ENCODE assay signal across 16 cellular contexts in the genomic region with DNA sequence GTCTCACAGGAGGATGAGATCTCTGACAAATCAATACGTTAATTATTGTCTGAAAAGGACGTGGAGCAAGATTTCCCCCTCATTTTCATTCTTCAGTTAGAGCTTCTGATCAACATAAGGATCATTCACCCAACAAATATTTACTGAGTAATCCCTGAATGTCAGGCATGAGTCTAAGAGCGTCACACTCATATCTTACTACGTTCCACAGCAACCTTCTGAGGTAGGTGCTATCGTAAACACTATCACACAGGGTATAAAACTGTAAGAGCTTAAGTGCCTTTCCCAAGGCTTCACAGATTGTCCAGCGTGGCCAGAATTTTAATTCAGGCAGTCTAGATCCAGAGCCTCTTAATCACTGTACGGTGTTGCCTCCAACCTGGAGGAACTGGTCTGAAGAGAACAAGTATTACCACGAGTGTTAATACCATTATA. TPM values are rescaled to one million over a fixed set of nuclear protein-coding genes. Genes with fewer than 3 reads are reported as not detected.
DNase-seq lines count a peak whose midpoint lies in the region; ATAC-seq and TF ChIP-seq lines count a peak whose summit lies in the region.
"Had no signal": no experiment of that assay in that cellular context is flagged by ENCODE, and none has a peak within 500 bp of the region (broad histone marks: within the 10 kb centered on the region; RNA-seq: fewer than 3 reads in every experiment).

No MANE protein-coding gene starts in this region.

- peak; percentile 44 for DNase-seq in AG08396 (ENCODE audit: low spot score)
- peak; percentile 82 for DNase-seq in PC-3
- DNase-seq in esophagus muscularis mucosa (ENCODE audit: extremely low spot score), result no peak
- no peak for DNase-seq in osteocyte (ENCODE audit: extremely low spot score, unreplicated experiment)
- no peak for DNase-seq in stimulated activated CD4-positive, alpha-beta T cell treated with anti-CD3 and anti-CD28 coated beads, Interleukin-15, amount 100 ng/mL, for 24 hours
- no peak for DNase-seq in activated T-helper 2 cell treated with anti-CD3 and anti-CD28 coated beads, Interferon-gamma antibody, Interleukin-2, Interleukin-4, amounts not matched to agents 10 μg/mL and 5 μg/mL and 100 μg/mL, durations not matched to agents 14 hours and 24 hours and 36 hours (ENCODE audit: low spot score)
- DNase-seq: activated B cell treated with CpG ODN at 0.5 μM for 24 hours; activated T-cell treated with anti-CD3 and anti-CD28 coated beads, Interleukin-2, amount 50 U/mL, for 4 hours; CD4-positive, alpha-beta memory T cell; colonic mucosa; NCI-H187 treated with DMSO at 0.1 percent for 48 hours had no signal

- no peaks in the 10 kb centered on the region for H3K79me2 ChIP-seq in PC-3 (ENCODE audit: low read length)

- TF ChIP-seq CTCF in PC-3 (conservative IDR thresholded peaks at IDR 0.05; ENCODE audit: low read depth, low read length) (no peak), esophagus muscularis mucosa (IDR thresholded peaks at IDR 0.05) (no peak), osteocyte (IDR thresholded peaks at IDR 0.05) (no peak), gastroesophageal sphincter (IDR thresholded peaks at IDR 0.05) (no peak)

- peaks cover 77% of the 10 kb centered on the region for H3K4me1 ChIP-seq in PC-3 (ENCODE audit: insufficient read depth, low read length)
- H3K4me1 ChIP-seq in esophagus muscularis mucosa, result peaks cover 14 to 26% (median 21%) of the 10 kb centered on the region in 4 donors
- H3K4me1 ChIP-seq in gastroesophageal sphincter, result peaks cover 8 to 30% (median 16%) of the 10 kb centered on the region in 3 donors

- no peaks in the 10 kb centered on the region for H3K9me3 ChIP-seq in PC-3 (ENCODE audit: low read length)
- H3K9me3 ChIP-seq in esophagus muscularis mucosa, result no peaks in the 10 kb centered on the region
- H3K9me3 ChIP-seq in gastroesophageal sphincter, result peaks cover 0 to 8% (median 0%) of the 10 kb centered on the region in 3 donors
- H3K9me3 ChIP-seq: colonic mucosa, neutrophil had no signal

- H3K27ac ChIP-seq in PC-3 (ENCODE audit: low read length) (peak overlapping the region; percentile 99), esophagus muscularis mucosa (replicated peaks in 1 of 4) (peak overlapping the region; percentile 50 to 77 (median 64)), gastroesophageal sphincter (peak overlapping the region in 2 of 4 donors; percentile 62 to 88)
- H3K27ac ChIP-seq: neutrophil had no signal

- H4K20me1 ChIP-seq in PC-3 (ENCODE audit: low read length), result no peaks in the 10 kb centered on the region

- H2AFZ ChIP-seq in PC-3 (ENCODE audit: low read length), result no peak overlapping the region

- no peaks in the 10 kb centered on the region for H3K27me3 ChIP-seq in PC-3 (ENCODE audit: low read length)
- no peaks in the 10 kb centered on the region for H3K27me3 ChIP-seq in esophagus muscularis mucosa
- no peaks in the 10 kb centered on the region for H3K27me3 ChIP-seq in gastroesophageal sphincter
- H3K27me3 ChIP-seq: colonic mucosa, neutrophil had no signal

- H3K4me3 ChIP-seq in PC-3 (ENCODE audit: low read length) (peak overlapping the region; percentile 38; the same call in 1 of the 2 replicates), esophagus muscularis mucosa (no peak overlapping the region), gastroesophageal sphincter (no peak overlapping the region)
- H3K4me3 ChIP-seq: colonic mucosa, GM12878 had no signal

- peak overlapping the region; percentile 94 for H3K27ac Mint-ChIP-seq in osteocyte (ENCODE audit: unreplicated experiment)
- H3K27ac Mint-ChIP-seq in activated T-helper 2 cell treated with anti-CD3 and anti-CD28 coated beads, Interferon-gamma antibody, Interleukin-2, Interleukin-4, amounts not matched to agents 10 μg/mL and 5 μg/mL and 100 μg/mL, durations not matched to agents 14 hours and 24 hours and 36 hours, result no peak overlapping the region
- H3K27ac Mint-ChIP-seq: activated B cell treated with CpG ODN at 0.5 μM for 24 hours; CD4-positive, alpha-beta memory T cell; IgD-negative memory B cell had no signal

- intact Hi-C loops in PC-3 (cut with micrococcal nuclease), result loop anchor here (5.0 kb wide), 1 partner anchor 266 kb away; no protein-coding TSS in a partner anchor
- intact Hi-C loops in esophagus muscularis mucosa (cut with DNase I), result loop anchor here (5.0 kb wide), 1 partner anchor 261 kb away; a partner anchor contains a TSS
- intact Hi-C loops in activated T-helper 2 cell treated with anti-CD3 and anti-CD28 coated beads, Interferon-gamma antibody, Interleukin-2, Interleukin-4, amounts not matched to agents 10 μg/mL and 5 μg/mL and 100 μg/mL, durations not matched to agents 14 hours and 24 hours and 36 hours (cut with micrococcal nuclease), result no loop called here

- no peak overlapping the region for H3K4me3 Mint-ChIP-seq in osteocyte (ENCODE audit: unreplicated experiment)
- H3K4me3 Mint-ChIP-seq in activated T-helper 2 cell treated with anti-CD3 and anti-CD28 coated beads, Interferon-gamma antibody, Interleukin-2, Interleukin-4, amounts not matched to agents 10 μg/mL and 5 μg/mL and 100 μg/mL, durations not matched to agents 14 hours and 24 hours and 36 hours (ENCODE audit: low read depth), result no peak overlapping the region
- H3K4me3 Mint-ChIP-seq: activated B cell treated with CpG ODN at 0.5 μM for 24 hours; activated T-cell treated with anti-CD3 and anti-CD28 coated beads, Interleukin-2, amount 50 U/mL, for 4 hours; CD4-positive, alpha-beta memory T cell; IgD-negative memory B cell had no signal

- no TSS peak for BruUV-seq in PC-3 (replicated peaks; lab: Mats Ljungman, UMichigan)

- H3K4me2 ChIP-seq in PC-3 (ENCODE audit: low read length), result peak overlapping the region; percentile 75

- H3F3A ChIP-seq in PC-3 (ENCODE audit: low read length, unreplicated experiment), result peaks cover 28% of the 10 kb centered on the region

- 79% methylated on average over 8 of the region's 8 CpGs for WGBS in esophagus muscularis mucosa
- WGBS in gastroesophageal sphincter (ENCODE audit: low coverage in 1 of 2), 2 donors, result 60 to 78% methylated on average over 2 to 8 of the region's 8 CpGs

- ATAC-seq in PC-3 (peak; percentile 1; the same call in 1 of the 2 replicates), gastroesophageal sphincter (no peak), GM21360 (IDR thresholded peaks at IDR 0.05; ENCODE audit: unreplicated experiment) (no peak)
- ATAC-seq: activated T-cell treated with anti-CD3 and anti-CD28 coated beads, Interleukin-2, amount 50 U/mL, for 4 hours; GM12878 had no signal

- no peak for TF ChIP-seq POLR2A in esophagus muscularis mucosa (IDR thresholded peaks at IDR 0.05; ENCODE audit: low read depth)
- no peak for TF ChIP-seq POLR2A in gastroesophageal sphincter (IDR thresholded peaks at IDR 0.05)

- H3K9me2 ChIP-seq in PC-3 (replicated peaks; ENCODE audit: low read length), result no peaks in the 10 kb centered on the region

- POLR2A ChIA-PET in PC-3 (lab: Charles Lee; ENCODE audit: unreplicated experiment), result interaction anchor here (1.6 to 3.2 kb wide), 2 partner anchors 10 to 15 kb away, joined by 9 to 34 read pairs; a partner anchor contains a TSS

- H3K4me1 Mint-ChIP-seq in osteocyte (ENCODE audit: unreplicated experiment), result peaks cover 46% of the 10 kb centered on the region
- no peaks in the 10 kb centered on the region for H3K4me1 Mint-ChIP-seq in activated T-helper 2 cell treated with anti-CD3 and anti-CD28 coated beads, Interferon-gamma antibody, Interleukin-2, Interleukin-4, amounts not matched to agents 10 μg/mL and 5 μg/mL and 100 μg/mL, durations not matched to agents 14 hours and 24 hours and 36 hours (ENCODE audit: low read depth)
- H3K4me1 Mint-ChIP-seq: activated B cell treated with CpG ODN at 0.5 μM for 24 hours, IgD-negative memory B cell had no signal

- H3K36me3 ChIP-seq in PC-3 (ENCODE audit: low read depth, low read length) (no peaks in the 10 kb centered on the region), esophagus muscularis mucosa (no peaks in the 10 kb centered on the region), gastroesophageal sphincter (no peaks in the 10 kb centered on the region)
- H3K36me3 ChIP-seq: colonic mucosa, neutrophil had no signal

- CTCF ChIA-PET in PC-3 (lab: Charles Lee), result interaction anchor here (0.6 to 1.7 kb wide), 3 partner anchors 10 to 204 kb away, joined by 4 to 9 read pairs (median 4); a partner anchor contains a TSS

- no peaks in the 10 kb centered on the region for H3K36me3 Mint-ChIP-seq in osteocyte (ENCODE audit: unreplicated experiment)
- no peaks in the 10 kb centered on the region for H3K36me3 Mint-ChIP-seq in activated T-helper 2 cell treated with anti-CD3 and anti-CD28 coated beads, Interferon-gamma antibody, Interleukin-2, Interleukin-4, amounts not matched to agents 10 μg/mL and 5 μg/mL and 100 μg/mL, durations not matched to agents 14 hours and 24 hours and 36 hours (ENCODE audit: low read depth)
- H3K36me3 Mint-ChIP-seq: CD4-positive, alpha-beta memory T cell; IgD-negative memory B cell had no signal

- TF ChIP-seq EP300 in esophagus muscularis mucosa (IDR thresholded peaks at IDR 0.05) (no peak), gastroesophageal sphincter (IDR thresholded peaks at IDR 0.05) (no peak)

- H3K9me3 Mint-ChIP-seq in osteocyte (ENCODE audit: unreplicated experiment), result peaks cover 5% of the 10 kb centered on the region
- no peaks in the 10 kb centered on the region for H3K9me3 Mint-ChIP-seq in activated T-helper 2 cell treated with anti-CD3 and anti-CD28 coated beads, Interferon-gamma antibody, Interleukin-2, Interleukin-4, amounts not matched to agents 10 μg/mL and 5 μg/mL and 100 μg/mL, durations not matched to agents 14 hours and 24 hours and 36 hours
- H3K9me3 Mint-ChIP-seq: activated B cell treated with CpG ODN at 0.5 μM for 24 hours; activated T-cell treated with anti-CD3 and anti-CD28 coated beads, Interleukin-2, amount 50 U/mL, for 4 hours had no signal

- peak overlapping the region; percentile 95 for H3K9ac ChIP-seq in PC-3 (ENCODE audit: low read length)

- no peaks in the 10 kb centered on the region for H3K27me3 Mint-ChIP-seq in osteocyte (ENCODE audit: unreplicated experiment)
- H3K27me3 Mint-ChIP-seq in activated T-helper 2 cell treated with anti-CD3 and anti-CD28 coated beads, Interferon-gamma antibody, Interleukin-2, Interleukin-4, amounts not matched to agents 10 μg/mL and 5 μg/mL and 100 μg/mL, durations not matched to agents 14 hours and 24 hours and 36 hours (ENCODE audit: low read depth), result peaks cover 2% of the 10 kb centered on the region

RNA-seq across cellular contexts. Expression of a gene that starts 10.6 kb away (rescaled TPM):
- total RNA-seq in PC-3 (2014; rRNA removed) (408 and 535 TPM in 2 replicates), esophagus muscularis mucosa (100 to 1,000 TPM in 1 of 4 donors, 10 to 100 TPM in 3; 28.7 to 151 (median 77.7) TPM), osteocyte (120 and 122 TPM in 2 replicates), gastroesophageal sphincter (100 to 1,000 TPM in 1 of 4 donors, 10 to 100 TPM in 3; 20.9 to 128 (median 71.9) TPM)
- total RNA-seq in activated T-helper 2 cell treated with anti-CD3 and anti-CD28 coated beads, Interferon-gamma antibody, Interleukin-2, Interleukin-4, amounts not matched to agents 10 μg/mL and 5 μg/mL and 100 μg/mL, durations not matched to agents 14 hours and 24 hours and 36 hours, result not detected in 2 replicates
- total RNA-seq: activated B cell treated with CpG ODN at 0.5 μM for 24 hours; CD4-positive, alpha-beta memory T cell had no signal

RNA-seq across cellular contexts. Expression of a gene that starts 54.6 kb away (rescaled TPM):
- total RNA-seq in PC-3 (2014; rRNA removed), result 0.06 and 0.40 TPM in 2 replicates
- 10 to 100 TPM in 1 of 4 donors, 1 to 10 TPM in 2, under 1 TPM in 1; 0.83 to 10.6 (median 6.5) TPM for total RNA-seq in esophagus muscularis mucosa
- 2.2 and 3.7 TPM in 2 replicates for total RNA-seq in osteocyte
- total RNA-seq in activated T-helper 2 cell treated with anti-CD3 and anti-CD28 coated beads, Interferon-gamma antibody, Interleukin-2, Interleukin-4, amounts not matched to agents 10 μg/mL and 5 μg/mL and 100 μg/mL, durations not matched to agents 14 hours and 24 hours and 36 hours, result not detected in 2 replicates
- 10 to 100 TPM in 1 of 4 donors, 1 to 10 TPM in 3; 1.7 to 10.2 (median 7.1) TPM for total RNA-seq in gastroesophageal sphincter
- total RNA-seq: activated B cell treated with CpG ODN at 0.5 μM for 24 hours; activated T-cell treated with anti-CD3 and anti-CD28 coated beads, Interleukin-2, amount 50 U/mL, for 4 hours; CD4-positive, alpha-beta memory T cell; GM12878 had no signal

Comparison
In these comparisons a context has a peak if more than half of its experiments do, and no peak if none do; other contexts are left out.
1. DNase-seq: peak in AG08396 (single experiment) and PC-3 (single experiment); none in esophagus muscularis mucosa (single experiment), osteocyte (single experiment), stimulated activated CD4-positive, alpha-beta T cell treated with anti-CD3 and anti-CD28 coated beads, Interleukin-15, amount 100 ng/mL, for 24 hours (single experiment) and activated T-helper 2 cell treated with anti-CD3 and anti-CD28 coated beads, Interferon-gamma antibody, Interleukin-2, Interleukin-4, amounts not matched to agents 10 μg/mL and 5 μg/mL and 100 μg/mL, durations not matched to agents 14 hours and 24 hours and 36 hours (single experiment).
2. RNA of a gene that starts 10.6 kb away (total RNA-seq): 408 to 535 TPM in PC-3, 120 to 122 TPM in osteocyte, 20.9 to 128 TPM in gastroesophageal sphincter and 28.7 to 151 TPM in esophagus muscularis mucosa; not detected in activated T-helper 2 cell treated with anti-CD3 and anti-CD28 coated beads, Interferon-gamma antibody, Interleukin-2, Interleukin-4, amounts not matched to agents 10 μg/mL and 5 μg/mL and 100 μg/mL, durations not matched to agents 14 hours and 24 hours and 36 hours; every median in the first group is over 10 times any median in the second.